ENCODE assay signal across 22 cellular contexts in genomic region chr10:5869156-5869555, GRCh38. TPM values are rescaled to one million over a fixed set of nuclear protein-coding genes. Genes with fewer than 3 reads are reported as not detected.
DNase-seq lines count a peak whose midpoint lies in the region; TF ChIP-seq lines count a peak whose summit lies in the region.
"Had no signal": no experiment of that assay in that cellular context is flagged by ENCODE, and none has a peak within 500 bp of the region (broad histone marks: within the 10 kb centered on the region; RNA-seq: fewer than 3 reads in every experiment).

No MANE protein-coding gene starts in this region.

- no peak overlapping the region for H2BK15ac ChIP-seq in neuronal stem cell (ENCODE audit: low read length)

- H3K18ac ChIP-seq in neuronal stem cell (ENCODE audit: low read length) = no peak overlapping the region

- no peaks in the 10 kb centered on the region for H3K27me3 Mint-ChIP-seq in endodermal cell (ENCODE audit: insufficient read depth)
- H3K27me3 Mint-ChIP-seq in progenitor cell of endocrine pancreas = no peaks in the 10 kb centered on the region
- H3K27me3 Mint-ChIP-seq: CD4-positive, alpha-beta memory T cell; CD4-positive, CD25-positive, alpha-beta regulatory T cell; CD8-positive, alpha-beta memory T cell had no signal

- no peak overlapping the region for H2BK5ac ChIP-seq in neuronal stem cell (ENCODE audit: low read length)

- no peak overlapping the region for H2AFZ ChIP-seq in neuronal stem cell (ENCODE audit: low read length)

- H3K27ac ChIP-seq in endodermal cell (ENCODE audit: low read depth, low read length) = no peak overlapping the region
- H3K27ac ChIP-seq in neuronal stem cell (replicated peaks; ENCODE audit: low read length) = no peak overlapping the region
- no peak overlapping the region for H3K27ac ChIP-seq in left ventricle myocardium inferior (replicated peaks)
- H3K27ac ChIP-seq: BLaER1 had no signal

- H3K9ac ChIP-seq in endodermal cell (ENCODE audit: extremely low read depth, low read length, poor library complexity, severe bottlenecking) = no peak overlapping the region
- H3K9ac ChIP-seq in neuronal stem cell (ENCODE audit: low read depth, low read length, poor library complexity) = no peak overlapping the region
- H3K9ac ChIP-seq: BLaER1 had no signal

- H3K27ac Mint-ChIP-seq in endodermal cell (peak overlapping the region; percentile 44), progenitor cell of endocrine pancreas (peak overlapping the region; percentile 88)
- H3K27ac Mint-ChIP-seq: CD14-positive monocyte; CD4-positive, alpha-beta memory T cell; CD4-positive, CD25-positive, alpha-beta regulatory T cell; CD8-positive, alpha-beta memory T cell had no signal

- H3K4me3 Mint-ChIP-seq in endodermal cell = no peak overlapping the region
- H3K4me3 Mint-ChIP-seq in progenitor cell of endocrine pancreas (ENCODE audit: low read depth) = no peak overlapping the region
- H3K4me3 Mint-ChIP-seq: CD14-positive monocyte; CD4-positive, alpha-beta memory T cell; CD4-positive, CD25-positive, alpha-beta regulatory T cell; CD8-positive, alpha-beta memory T cell had no signal

- H3K9me3 Mint-ChIP-seq in endodermal cell (peaks cover 39% of the 10 kb centered on the region), progenitor cell of endocrine pancreas (ENCODE audit: low read depth) (peaks cover 7% of the 10 kb centered on the region)

- no peak for DNase-seq in endodermal cell
- DNase-seq in neuronal stem cell (ENCODE audit: low spot score) = no peak
- DNase-seq in progenitor cell of endocrine pancreas (ENCODE audit: low spot score, unreplicated experiment) = no peak
- DNase-seq in NCI-H526 (lab: John Stamatoyannopoulos, UW) = no peak
- no peak for DNase-seq in NCI-H146 treated with DMSO at 0.1 percent for 48 hours (lab: John Stamatoyannopoulos, UW; ENCODE audit: unreplicated experiment)
- no peak for DNase-seq in left ventricle myocardium inferior
- no peak for DNase-seq in ureter (ENCODE audit: low spot score)
- DNase-seq: 8988T; ACHN; BE2C; C1 segment of cervical spinal cord; CD4-positive, alpha-beta memory T cell; CD4-positive, CD25-positive, alpha-beta regulatory T cell; CD8-positive, alpha-beta memory T cell; COR-L47; DMS 273 treated with DMSO at 0.1 percent for 48 hours; DMS153; DMS53; DMS79 treated with DMSO at 0.1 percent for 48 hours; GF-D8 had no signal

- no peak overlapping the region for H3K4me2 ChIP-seq in neuronal stem cell (ENCODE audit: insufficient read depth, low read length, poor library complexity, severe bottlenecking)
- H3K4me2 ChIP-seq: BLaER1 had no signal

- H3K23ac ChIP-seq in neuronal stem cell (ENCODE audit: low read depth, low read length, poor library complexity) = no peak overlapping the region

- no peak overlapping the region for H2BK12ac ChIP-seq in neuronal stem cell (ENCODE audit: low read length)

- intact Hi-C loops in left ventricle myocardium inferior (cut with micrococcal nuclease) = no loop called here

- peak overlapping the region; percentile 53 for H3K4ac ChIP-seq in neuronal stem cell (ENCODE audit: low read length)

- H2AK5ac ChIP-seq in neuronal stem cell (ENCODE audit: low read depth, low read length) = no peak overlapping the region

- H3K27me3 ChIP-seq in endodermal cell (ENCODE audit: control insufficient read depth, insufficient read depth, low read length, poor library complexity, severe bottlenecking) (no peaks in the 10 kb centered on the region), neuronal stem cell (ENCODE audit: control insufficient read depth in 3 of 3, insufficient read depth in 3 of 3, low read depth in 1 of 3, low read length in 3 of 3) (no peaks in the 10 kb centered on the region), left ventricle myocardium inferior (ENCODE audit: low read depth) (no peaks in the 10 kb centered on the region)
- H3K27me3 ChIP-seq: BE2C, BLaER1 had no signal

- 88 to 100% methylated on average over 1 to 3 of the region's 3 CpGs for WGBS in endodermal cell (ENCODE audit: insufficient coverage in 1 of 2, insufficient read length in 1 of 2), 2 experiments
- no CpG with 5 or more reads among the region's 3 CpGs for WGBS in neuronal stem cell (ENCODE audit: extremely low coverage in 2 of 2, insufficient read length in 2 of 2, insufficient replicate concordance in 1 of 2), 2 donors

- H3K79me1 ChIP-seq in neuronal stem cell (ENCODE audit: low read depth, low read length) = no peaks in the 10 kb centered on the region

- TF ChIP-seq CTCF in endodermal cell (conservative IDR thresholded peaks at IDR 0.05) (no peak), progenitor cell of endocrine pancreas (IDR thresholded peaks at IDR 0.05; ENCODE audit: unreplicated experiment) (no peak), left ventricle myocardium inferior (IDR thresholded peaks at IDR 0.05; ENCODE audit: borderline replicate concordance) (no peak)

- peaks cover 24% of the 10 kb centered on the region for H3K36me3 Mint-ChIP-seq in endodermal cell (ENCODE audit: low read depth)
- peaks cover 24% of the 10 kb centered on the region for H3K36me3 Mint-ChIP-seq in progenitor cell of endocrine pancreas (ENCODE audit: insufficient read depth)

- no peak overlapping the region for H3K14ac ChIP-seq in neuronal stem cell (ENCODE audit: low read length)

- no peak overlapping the region for H4K91ac ChIP-seq in neuronal stem cell (ENCODE audit: low read depth, low read length, poor library complexity)

- H3K4me1 ChIP-seq in endodermal cell (ENCODE audit: control insufficient read depth, insufficient read depth, low read length) (peaks cover 3% of the 10 kb centered on the region), neuronal stem cell (ENCODE audit: control insufficient read depth in 2 of 2, insufficient read depth in 1 of 2, low read depth in 1 of 2, low read length in 2 of 2) (no peaks in the 10 kb centered on the region), left ventricle myocardium inferior (peaks cover 8% of the 10 kb centered on the region)
- H3K4me1 ChIP-seq: BE2C had no signal

- H3K9me3 ChIP-seq in endodermal cell (ENCODE audit: control insufficient read depth, low read length) = peaks cover 31% of the 10 kb centered on the region
- H3K9me3 ChIP-seq in neuronal stem cell (replicated peaks in 1 of 2; ENCODE audit: control insufficient read depth in 2 of 2, insufficient read depth in 1 of 2, low read depth in 1 of 2, low read length in 2 of 2) = peaks cover 0 to 3% of the 10 kb centered on the region in 2 donors
- H3K9me3 ChIP-seq in left ventricle myocardium inferior (replicated peaks) = peaks cover 9% of the 10 kb centered on the region
- H3K9me3 ChIP-seq: BE2C had no signal

- H3K4me3 ChIP-seq in endodermal cell (ENCODE audit: low read length) (peak overlapping the region; percentile 65), neuronal stem cell (ENCODE audit: low read length in 2 of 2) (peak overlapping the region in 1 of 2 donors; percentile 48), left ventricle myocardium inferior (no peak overlapping the region)
- H3K4me3 ChIP-seq: BLaER1 had no signal

- peaks cover 7% of the 10 kb centered on the region for H3K36me3 ChIP-seq in endodermal cell (ENCODE audit: control insufficient read depth, insufficient read depth, low read length)
- H3K36me3 ChIP-seq in neuronal stem cell (replicated peaks in 1 of 2; ENCODE audit: control insufficient read depth in 2 of 2, insufficient read depth in 2 of 2, low read length in 2 of 2) = peaks cover 2 to 3% of the 10 kb centered on the region in 2 donors
- peaks cover 9% of the 10 kb centered on the region for H3K36me3 ChIP-seq in left ventricle myocardium inferior
- H3K36me3 ChIP-seq: BE2C had no signal

- peaks cover 31% of the 10 kb centered on the region for H3K4me1 Mint-ChIP-seq in endodermal cell
- peaks cover 12% of the 10 kb centered on the region for H3K4me1 Mint-ChIP-seq in progenitor cell of endocrine pancreas (ENCODE audit: low read depth)

- H2BK120ac ChIP-seq in neuronal stem cell (ENCODE audit: low read depth, low read length) = no peak overlapping the region

- no peak overlapping the region for H4K8ac ChIP-seq in neuronal stem cell (ENCODE audit: low read depth, low read length)

RNA-seq across cellular contexts. Expression of gene ANKRD16, which starts 20.5 kb away (rescaled TPM):
- total RNA-seq in endodermal cell (10 to 100 TPM; 12.5 to 13.0 TPM), progenitor cell of endocrine pancreas (16.8 and 18.0 TPM in 2 replicates), left ventricle myocardium inferior (2.3 TPM), ureter (10.2 TPM)
- 9.0 TPM for polyA plus RNA-seq in endodermal cell (2013, experiment 1 of 2)
- polyA plus RNA-seq in endodermal cell (2013, experiment 2 of 2) = 9.4 TPM
- 5.0 TPM for polyA plus RNA-seq in neuronal stem cell (2013, experiment 1 of 2)
- 4.8 TPM for polyA plus RNA-seq in neuronal stem cell (2013, experiment 2 of 2)

RNA-seq across cellular contexts. Expression of gene FBH1, which starts 20.9 kb away (rescaled TPM):
- total RNA-seq in endodermal cell (10 to 100 TPM; 61.1 to 71.6 TPM), progenitor cell of endocrine pancreas (85.5 and 87.4 TPM in 2 replicates), left ventricle myocardium inferior (75.5 TPM), ureter (70.8 TPM)
- polyA plus RNA-seq in endodermal cell (2013, experiment 1 of 2) = 43.3 TPM
- polyA plus RNA-seq in endodermal cell (2013, experiment 2 of 2) = 42.8 TPM
- 23.7 TPM for polyA plus RNA-seq in neuronal stem cell (2013, experiment 1 of 2)
- 24.3 TPM for polyA plus RNA-seq in neuronal stem cell (2013, experiment 2 of 2)

RNA-seq across cellular contexts. Expression of gene GDI2, which starts 55.9 kb away (rescaled TPM):
- total RNA-seq in endodermal cell (100 to 1,000 TPM; 299 to 337 TPM), progenitor cell of endocrine pancreas (284 and 287 TPM in 2 replicates), left ventricle myocardium inferior (93.2 TPM), ureter (193 TPM)
- polyA plus RNA-seq in endodermal cell (2013, experiment 1 of 2) = 320 TPM
- 310 TPM for polyA plus RNA-seq in endodermal cell (2013, experiment 2 of 2)
- 201 TPM for polyA plus RNA-seq in neuronal stem cell (2013, experiment 1 of 2)
- polyA plus RNA-seq in neuronal stem cell (2013, experiment 2 of 2) = 206 TPM
